Comparison of ENCODE assay signal across 8 cellular contexts in the genomic region with DNA sequence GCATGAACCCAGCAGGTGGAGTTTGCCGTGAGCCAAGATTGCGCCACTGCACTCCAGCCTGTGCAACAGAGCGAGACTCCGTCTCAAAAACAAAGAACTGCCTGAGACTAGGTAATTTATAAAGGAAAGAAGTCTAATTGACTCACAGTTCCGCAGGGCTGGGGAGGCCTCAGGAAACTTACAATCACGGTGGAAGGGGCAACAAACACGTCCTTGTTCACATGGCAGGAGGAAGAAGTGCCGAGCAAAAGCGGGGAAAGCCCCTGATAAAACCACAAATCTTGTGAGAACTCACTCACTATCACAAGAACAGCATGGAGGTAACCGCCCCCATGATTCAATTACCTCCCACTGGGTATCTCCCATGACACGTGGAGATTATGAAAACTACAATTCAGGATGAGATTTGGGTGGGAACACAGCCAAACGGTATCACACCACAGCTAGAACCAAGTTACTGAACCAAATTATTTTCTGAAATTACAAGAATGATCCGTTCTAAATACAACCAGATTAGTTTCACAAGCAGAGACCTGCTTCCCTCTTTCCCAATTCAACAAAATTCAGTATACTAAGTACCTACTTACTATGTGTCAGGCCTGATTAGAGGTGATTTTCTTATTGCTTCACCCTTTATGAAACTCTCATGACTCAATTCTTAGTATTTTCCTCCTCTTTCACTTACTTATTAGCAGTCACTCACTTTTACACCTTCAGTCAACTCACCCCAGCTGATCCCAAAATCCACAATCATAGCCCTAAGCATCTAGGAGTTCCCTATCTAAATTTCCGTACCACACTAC. TPM values are rescaled to one million over a fixed set of nuclear protein-coding genes. Genes with fewer than 3 reads are reported as not detected.
A peak's percentile ranks its signal among the peaks of the same experiment; 100 is the strongest.
DNase-seq lines count a peak whose midpoint lies in the region; ATAC-seq and TF ChIP-seq lines count a peak whose summit lies in the region.

No MANE protein-coding gene starts in this region.

- H3K4me2 ChIP-seq in GM23248 (ENCODE audit: unreplicated experiment), result no peak overlapping the region
- H3K4me2 ChIP-seq in smooth muscle cell, result no peak overlapping the region

- H3K27ac Mint-ChIP-seq in activated B cell treated with CpG ODN at 0.5 μM for 24 hours, result peak overlapping the region; percentile 76
- H3K27ac Mint-ChIP-seq in central memory CD8-positive, alpha-beta T cell (ENCODE audit: low read depth), result no peak overlapping the region

- intact Hi-C loops in activated B cell treated with CpG ODN at 0.5 μM for 24 hours (cut with micrococcal nuclease), result loop anchor here (1.0 to 2.0 kb wide), 3 partner anchors 8 to 164 kb away; partner anchors contain the start of gene UBTD2
- intact Hi-C loops in left ventricle myocardium superior (cut with micrococcal nuclease), result no loop called here

- H3K27ac ChIP-seq in GM23248 (no peak overlapping the region), smooth muscle cell (ENCODE audit: low read depth) (no peak overlapping the region)

- ATAC-seq in activated B cell treated with CpG ODN at 0.5 μM for 24 hours (ENCODE audit: low read depth) (peak; percentile 92), left ventricle myocardium superior (no peak)
- peak; percentile 49 for ATAC-seq in central memory CD8-positive, alpha-beta T cell (replicated peaks; ENCODE audit: extremely low read depth, poor library complexity, severe bottlenecking)

- H4K20me1 ChIP-seq in GM23248 (ENCODE audit: insufficient read depth), result peaks cover 14% of the 10 kb centered on the region; the same call in 1 of the 2 replicates
- peaks cover 100% of the 10 kb centered on the region for H4K20me1 ChIP-seq in smooth muscle cell (ENCODE audit: low read depth)

- H3K79me2 ChIP-seq in GM23248 (ENCODE audit: insufficient read depth) (peaks cover 100% of the 10 kb centered on the region), smooth muscle cell (ENCODE audit: low read depth) (peaks cover 99% of the 10 kb centered on the region)

- H3K9me3 ChIP-seq in GM23248 (ENCODE audit: low read depth), result no peaks in the 10 kb centered on the region
- no peaks in the 10 kb centered on the region for H3K9me3 ChIP-seq in smooth muscle cell (replicated peaks; ENCODE audit: low read depth)

- peaks cover 38% of the 10 kb centered on the region for H3K4me1 Mint-ChIP-seq in activated B cell treated with CpG ODN at 0.5 μM for 24 hours
- H3K4me1 Mint-ChIP-seq in central memory CD8-positive, alpha-beta T cell, result peaks cover 18% of the 10 kb centered on the region

- H2AFZ ChIP-seq in GM23248 (no peak overlapping the region), smooth muscle cell (ENCODE audit: low read depth) (no peak overlapping the region)

- in situ Hi-C loops in GM23248 (cut with MboI), result no loop called here

- H3K4me3 Mint-ChIP-seq in activated B cell treated with CpG ODN at 0.5 μM for 24 hours, result peak overlapping the region; percentile 44
- no peak overlapping the region for H3K4me3 Mint-ChIP-seq in central memory CD8-positive, alpha-beta T cell

- POLR2A ChIA-PET in activated B cell treated with CpG ODN at 0.5 μM for 24 hours (lab: Charles Lee), result interaction anchor here (1.4 to 1.5 kb wide), 2 partner anchors 87 to 161 kb away, joined by 3 to 5 read pairs; partner anchors contain the start of gene STK10

- CTCF ChIA-PET in activated B cell treated with CpG ODN at 0.5 μM for 24 hours (lab: Charles Lee), result interaction anchor here (1.5 kb wide), 1 partner anchor 18 kb away, joined by 3 read pairs; no protein-coding TSS in a partner anchor

- H3K4me3 ChIP-seq in GM23248, result no peak overlapping the region
- H3K4me3 ChIP-seq in smooth muscle cell, result no peak overlapping the region

- DNase-seq in GM23248 (peak; percentile 12), activated B cell treated with CpG ODN at 0.5 μM for 24 hours (peak; percentile 25), left ventricle myocardium superior (no peak), NCI-H2171 (lab: John Stamatoyannopoulos, UW) (no peak), HuH-7.5 (ENCODE audit: low spot score) (no peak), smooth muscle cell (lab: John Stamatoyannopoulos, UW; ENCODE audit: unreplicated experiment) (no peak)
- no peak for DNase-seq in central memory CD8-positive, alpha-beta T cell (ENCODE audit: low spot score in 2 of 2)
- DNase-seq in stimulated activated CD4-positive, alpha-beta T cell treated with anti-CD3 and anti-CD28 coated beads, Interleukin-4, amount 100 ng/mL, for 48 hours (ENCODE audit: low read depth in 2 of 2), result peak; percentile 45 to 59

- H3K9me2 ChIP-seq in GM23248 (ENCODE audit: insufficient read depth), result no peaks in the 10 kb centered on the region

- H3K9ac ChIP-seq in GM23248, result no peak overlapping the region
- no peak overlapping the region for H3K9ac ChIP-seq in smooth muscle cell (ENCODE audit: low read depth)

- TF ChIP-seq CTCF in activated B cell treated with CpG ODN at 0.5 μM for 24 hours (IDR thresholded peaks at IDR 0.05) (no peak), smooth muscle cell (IDR thresholded peaks at IDR 0.05; ENCODE audit: borderline replicate concordance, insufficient read depth, poor library complexity, severe bottlenecking) (no peak)

- H3F3A ChIP-seq in GM23248 (ENCODE audit: insufficient read depth) (no peaks in the 10 kb centered on the region; the same call in 1 of the 2 replicates), smooth muscle cell (ENCODE audit: low read depth) (no peaks in the 10 kb centered on the region)

- no peaks in the 10 kb centered on the region for H3K27me3 ChIP-seq in GM23248 (replicated peaks; ENCODE audit: insufficient read depth)
- H3K27me3 ChIP-seq in smooth muscle cell (ENCODE audit: low read depth), result no peaks in the 10 kb centered on the region

- H3K36me3 ChIP-seq in GM23248 (ENCODE audit: low read depth) (no peaks in the 10 kb centered on the region), smooth muscle cell (ENCODE audit: low read depth) (no peaks in the 10 kb centered on the region)

- H3K4me1 ChIP-seq in GM23248 (ENCODE audit: insufficient read depth) (0 out of 2 replicates have a peak, but pooled peaks cover 9% of the 10 kb centered on the region), smooth muscle cell (ENCODE audit: low read depth) (no peaks in the 10 kb centered on the region)

- WGBS in GM23248 (ENCODE audit: low coverage in 1 of 2, low lambda C conversion rate in 2 of 2, missing lambda C conversion rate in 2 of 2), 2 experiments, result 80 to 82% methylated on average over 14 of the region's 14 CpGs
- 89% methylated on average over 14 of the region's 14 CpGs for WGBS in smooth muscle cell (ENCODE audit: low lambda C conversion rate)

- H3K27me3 Mint-ChIP-seq in activated B cell treated with CpG ODN at 0.5 μM for 24 hours, result no peaks in the 10 kb centered on the region
- no peaks in the 10 kb centered on the region for H3K27me3 Mint-ChIP-seq in central memory CD8-positive, alpha-beta T cell

- no peaks in the 10 kb centered on the region for H3K9me3 Mint-ChIP-seq in activated B cell treated with CpG ODN at 0.5 μM for 24 hours
- H3K9me3 Mint-ChIP-seq in central memory CD8-positive, alpha-beta T cell, result no peaks in the 10 kb centered on the region

- peaks cover 13% of the 10 kb centered on the region for H3K36me3 Mint-ChIP-seq in activated B cell treated with CpG ODN at 0.5 μM for 24 hours (ENCODE audit: low read depth)
- peaks cover 1% of the 10 kb centered on the region for H3K36me3 Mint-ChIP-seq in central memory CD8-positive, alpha-beta T cell (ENCODE audit: insufficient read depth)

RNA-seq across cellular contexts. Expression of gene UBTD2, which starts 8.4 kb away (rescaled TPM):
- total RNA-seq in GM23248 (2014; rRNA removed; shearing (Covaris generic)), result 36.4 and 41.4 TPM in 2 replicates
- 16.7 and 17.3 TPM in 2 replicates for polyA plus RNA-seq in GM23248 (2016; fragmentation: Nextera tagmentation; extraction: Ambion mirVana)
- total RNA-seq in activated B cell treated with CpG ODN at 0.5 μM for 24 hours, result 8.5 and 9.0 TPM in 2 replicates
- 8.7 TPM for total RNA-seq in left ventricle myocardium superior
- total RNA-seq in smooth muscle cell, result 38.2 and 44.0 TPM in 2 replicates
- 20.8 and 23.6 TPM in 2 replicates for polyA plus RNA-seq in smooth muscle cell

Comparison
In these comparisons a context has a peak if more than half of its experiments do, and no peak if none do; other contexts are left out.
1. DNase-seq: peak in GM23248 (single experiment), activated B cell treated with CpG ODN at 0.5 μM for 24 hours (single experiment) and stimulated activated CD4-positive, alpha-beta T cell treated with anti-CD3 and anti-CD28 coated beads, Interleukin-4, amount 100 ng/mL, for 48 hours (2 of 2); none in central memory CD8-positive, alpha-beta T cell (0 of 2), left ventricle myocardium superior (single experiment), NCI-H2171 (single experiment), HuH-7.5 (single experiment) and smooth muscle cell (single experiment).